13 cellular contexts compared by ENCODE assay signal in genomic region chr17:27310548-27311110, GRCh38.
"Had no signal": no experiment of that assay in that cellular context is flagged by ENCODE, and none has a peak within 500 bp of the region (broad histone marks: within the 10 kb centered on the region; RNA-seq: fewer than 3 reads in every experiment).

No MANE protein-coding gene starts in this region.

- H3K27ac ChIP-seq: adrenal gland, cardiac muscle cell, pancreas, tibial nerve, uterus had no signal

- H3K27me3 Mint-ChIP-seq: activated CD4-positive, alpha-beta T cell treated with anti-CD3 and anti-CD28 coated beads, Interleukin-2, amount 10 ng/mL, durations not matched to agents 7 days and 5 days; activated naive CD4-positive, alpha-beta T cell treated with anti-CD3 and anti-CD28 coated beads, Interleukin-2, amount 10 ng/mL, durations not matched to agents 7 days and 5 days; naive thymus-derived CD4-positive, alpha-beta T cell had no signal

- H3K36me3 ChIP-seq: uterus had no signal

- ATAC-seq: esophagus mucosa; mucosa of descending colon; naive thymus-derived CD4-positive, alpha-beta T cell; pancreas; stimulated activated effector memory CD8-positive, alpha-beta T cell treated with anti-CD3 and anti-CD28 coated beads, Interleukin-12 subunit alpha, Interleukin-12 subunit beta, amount 100 ng/mL, for 72 hours had no signal

- H3K4me3 ChIP-seq: adrenal gland, cardiac muscle cell, mucosa of descending colon, pancreas, tibial nerve, uterus had no signal

- H3K9me3 Mint-ChIP-seq: activated CD4-positive, alpha-beta T cell treated with anti-CD3 and anti-CD28 coated beads, Interleukin-2, amount 10 ng/mL, durations not matched to agents 7 days and 5 days; activated naive CD4-positive, alpha-beta T cell treated with anti-CD3 and anti-CD28 coated beads, Interleukin-2, amount 10 ng/mL, durations not matched to agents 7 days and 5 days; naive thymus-derived CD4-positive, alpha-beta T cell; stimulated activated effector memory CD8-positive, alpha-beta T cell treated with anti-CD3 and anti-CD28 coated beads, Interleukin-12 subunit alpha, Interleukin-12 subunit beta, amount 100 ng/mL, for 72 hours had no signal

- H3K4me3 Mint-ChIP-seq: activated CD4-positive, alpha-beta T cell treated with anti-CD3 and anti-CD28 coated beads, Interleukin-2, amount 10 ng/mL, durations not matched to agents 7 days and 5 days; activated naive CD4-positive, alpha-beta T cell treated with anti-CD3 and anti-CD28 coated beads, Interleukin-2, amount 10 ng/mL, durations not matched to agents 7 days and 5 days; naive thymus-derived CD4-positive, alpha-beta T cell; stimulated activated effector memory CD8-positive, alpha-beta T cell treated with anti-CD3 and anti-CD28 coated beads, Interleukin-12 subunit alpha, Interleukin-12 subunit beta, amount 100 ng/mL, for 72 hours had no signal

- H3K27me3 ChIP-seq: adrenal gland, cardiac muscle cell, pancreas, tibial nerve, uterus had no signal

- H3K4me1 ChIP-seq: uterus had no signal

- H3K9me3 ChIP-seq: adrenal gland, mucosa of descending colon, pancreas, tibial nerve, uterus had no signal

- H3K27ac Mint-ChIP-seq: activated CD4-positive, alpha-beta T cell treated with anti-CD3 and anti-CD28 coated beads, Interleukin-2, amount 10 ng/mL, durations not matched to agents 7 days and 5 days; activated naive CD4-positive, alpha-beta T cell treated with anti-CD3 and anti-CD28 coated beads, Interleukin-2, amount 10 ng/mL, durations not matched to agents 7 days and 5 days; stimulated activated effector memory CD8-positive, alpha-beta T cell treated with anti-CD3 and anti-CD28 coated beads, Interleukin-12 subunit alpha, Interleukin-12 subunit beta, amount 100 ng/mL, for 72 hours had no signal

- H3K4me1 Mint-ChIP-seq: activated naive CD4-positive, alpha-beta T cell treated with anti-CD3 and anti-CD28 coated beads, Interleukin-2, amount 10 ng/mL, durations not matched to agents 7 days and 5 days; stimulated activated effector memory CD8-positive, alpha-beta T cell treated with anti-CD3 and anti-CD28 coated beads, Interleukin-12 subunit alpha, Interleukin-12 subunit beta, amount 100 ng/mL, for 72 hours had no signal

- DNase-seq: activated CD4-positive, alpha-beta T cell treated with anti-CD3 and anti-CD28 coated beads, Interleukin-2, amount 10 ng/mL, durations not matched to agents 7 days and 5 days; activated naive CD4-positive, alpha-beta T cell treated with anti-CD3 and anti-CD28 coated beads, Interleukin-2, amount 10 ng/mL, durations not matched to agents 7 days and 5 days; activated T-cell treated with anti-CD3 and anti-CD28 coated beads for 4 hours; adrenal gland; mucosa of descending colon; naive thymus-derived CD4-positive, alpha-beta T cell; pancreas; substantia nigra; uterus had no signal
